In genomic region chr3:195869413-195870001, GRCh38 we compare ENCODE assay signal across 21 cellular contexts. TPM values are rescaled to one million over a fixed set of nuclear protein-coding genes. Genes with fewer than 3 reads are reported as not detected.
"Had no signal": no experiment of that assay in that cellular context is flagged by ENCODE, and none has a peak within 500 bp of the region (broad histone marks: within the 10 kb centered on the region; RNA-seq: fewer than 3 reads in every experiment).

No MANE protein-coding gene starts in this region.

- H3K9ac ChIP-seq: parathyroid adenoma had no signal

- H3K4me1 ChIP-seq: colonic mucosa, left lung, parathyroid adenoma, sigmoid colon had no signal

- H3K4me3 Mint-ChIP-seq: activated B cell treated with CpG ODN at 0.5 μM for 24 hours; activated CD4-positive, alpha-beta memory T cell treated with anti-CD3 and anti-CD28 coated beads, Interleukin-2, amount 10 ng/mL, durations not matched to agents 7 days and 5 days; activated CD8-positive, alpha-beta memory T cell treated with anti-CD3 and anti-CD28 coated beads, Interleukin-2, amount 10 ng/mL, durations not matched to agents 7 days and 5 days; activated naive CD8-positive, alpha-beta T cell treated with anti-CD3 and anti-CD28 coated beads for 36 hours; activated T-helper 17 cell treated with anti-CD3 and anti-CD28 coated beads, Interleukin-2, amount 50 U/mL, for 72 hours; naive B cell; stimulated activated memory B cell treated with anti-CD40 and anti-IgM and Interleukin-4, amounts not matched to agents 10 μg/mL and 1 μg/mL and 100 μg/mL, for 72 hours; T-cell had no signal

- H3K79me2 ChIP-seq: parathyroid adenoma had no signal

- H2AFZ ChIP-seq: parathyroid adenoma had no signal

- H3K4me3 ChIP-seq: colonic mucosa, left lung, sigmoid colon had no signal

- DNase-seq: activated B cell treated with CpG ODN at 0.5 μM for 24 hours; activated CD4-positive, alpha-beta memory T cell treated with anti-CD3 and anti-CD28 coated beads, Interleukin-2, amount 10 ng/mL, durations not matched to agents 7 days and 5 days; activated CD4-positive, alpha-beta T cell treated with anti-CD3 and anti-CD28 coated beads for 4 hours; activated CD8-positive, alpha-beta memory T cell treated with anti-CD3 and anti-CD28 coated beads, Interleukin-2, amount 10 ng/mL, durations not matched to agents 7 days and 5 days; activated naive CD4-positive, alpha-beta T cell; activated naive CD8-positive, alpha-beta T cell treated with anti-CD3 and anti-CD28 coated beads for 36 hours; amniotic stem cell; caudate nucleus; colonic mucosa; erythroblast; foreskin melanocyte; head of caudate nucleus; mammary epithelial cell; naive B cell; stimulated activated CD4-positive, alpha-beta T cell treated with anti-CD3 and anti-CD28 coated beads, Interleukin-4, amount 100 ng/mL, for 24 hours; T-cell had no signal

- H3K27me3 ChIP-seq: colonic mucosa, left lung, sigmoid colon had no signal

- H3K36me3 Mint-ChIP-seq: activated CD8-positive, alpha-beta memory T cell treated with anti-CD3 and anti-CD28 coated beads, Interleukin-2, amount 10 ng/mL, durations not matched to agents 7 days and 5 days; activated naive CD8-positive, alpha-beta T cell treated with anti-CD3 and anti-CD28 coated beads for 36 hours had no signal

- H3K9me3 Mint-ChIP-seq: activated B cell treated with CpG ODN at 0.5 μM for 24 hours; activated CD4-positive, alpha-beta memory T cell treated with anti-CD3 and anti-CD28 coated beads, Interleukin-2, amount 10 ng/mL, durations not matched to agents 7 days and 5 days; activated naive CD8-positive, alpha-beta T cell treated with anti-CD3 and anti-CD28 coated beads for 36 hours; activated T-helper 17 cell treated with anti-CD3 and anti-CD28 coated beads, Interleukin-2, amount 50 U/mL, for 72 hours; naive B cell; stimulated activated memory B cell treated with anti-CD40 and anti-IgM and Interleukin-4, amounts not matched to agents 10 μg/mL and 1 μg/mL and 100 μg/mL, for 72 hours; T-cell had no signal

- H3K27ac Mint-ChIP-seq: activated B cell treated with CpG ODN at 0.5 μM for 24 hours; activated CD4-positive, alpha-beta memory T cell treated with anti-CD3 and anti-CD28 coated beads, Interleukin-2, amount 10 ng/mL, durations not matched to agents 7 days and 5 days; activated CD8-positive, alpha-beta memory T cell treated with anti-CD3 and anti-CD28 coated beads, Interleukin-2, amount 10 ng/mL, durations not matched to agents 7 days and 5 days; activated naive CD8-positive, alpha-beta T cell treated with anti-CD3 and anti-CD28 coated beads for 36 hours; activated T-helper 17 cell treated with anti-CD3 and anti-CD28 coated beads, Interleukin-2, amount 50 U/mL, for 72 hours; stimulated activated memory B cell treated with anti-CD40 and anti-IgM and Interleukin-4, amounts not matched to agents 10 μg/mL and 1 μg/mL and 100 μg/mL, for 72 hours had no signal

- H3K4me1 Mint-ChIP-seq: activated CD4-positive, alpha-beta memory T cell treated with anti-CD3 and anti-CD28 coated beads, Interleukin-2, amount 10 ng/mL, durations not matched to agents 7 days and 5 days; activated CD8-positive, alpha-beta memory T cell treated with anti-CD3 and anti-CD28 coated beads, Interleukin-2, amount 10 ng/mL, durations not matched to agents 7 days and 5 days; activated naive CD8-positive, alpha-beta T cell treated with anti-CD3 and anti-CD28 coated beads for 36 hours; activated T-helper 17 cell treated with anti-CD3 and anti-CD28 coated beads, Interleukin-2, amount 50 U/mL, for 72 hours; naive B cell; T-cell had no signal

- H3K27me3 Mint-ChIP-seq: activated B cell treated with CpG ODN at 0.5 μM for 24 hours; activated CD4-positive, alpha-beta memory T cell treated with anti-CD3 and anti-CD28 coated beads, Interleukin-2, amount 10 ng/mL, durations not matched to agents 7 days and 5 days; activated CD8-positive, alpha-beta memory T cell treated with anti-CD3 and anti-CD28 coated beads, Interleukin-2, amount 10 ng/mL, durations not matched to agents 7 days and 5 days; activated naive CD8-positive, alpha-beta T cell treated with anti-CD3 and anti-CD28 coated beads for 36 hours; activated T-helper 17 cell treated with anti-CD3 and anti-CD28 coated beads, Interleukin-2, amount 50 U/mL, for 72 hours; naive B cell; stimulated activated memory B cell treated with anti-CD40 and anti-IgM and Interleukin-4, amounts not matched to agents 10 μg/mL and 1 μg/mL and 100 μg/mL, for 72 hours; T-cell had no signal

- H3K9me3 ChIP-seq: colonic mucosa, left lung, sigmoid colon had no signal

- ATAC-seq: activated CD8-positive, alpha-beta memory T cell treated with anti-CD3 and anti-CD28 coated beads, Interleukin-2, amount 10 ng/mL, durations not matched to agents 7 days and 5 days; activated T-helper 17 cell treated with anti-CD3 and anti-CD28 coated beads, Interleukin-2, amount 50 U/mL, for 72 hours; left lung; stimulated activated memory B cell treated with anti-CD40 and anti-IgM and Interleukin-4, amounts not matched to agents 10 μg/mL and 1 μg/mL and 100 μg/mL, for 72 hours; T-cell had no signal

- H3K36me3 ChIP-seq: colonic mucosa had no signal

- H3K27ac ChIP-seq: colonic mucosa, left lung, parathyroid adenoma, sigmoid colon had no signal

RNA-seq across cellular contexts. Expression of gene MUC4, which starts 57.8 kb away (rescaled TPM):
- total RNA-seq: mammary epithelial cell had no signal
